Comparison of ENCODE assay signal across 19 cellular contexts in the genomic region with DNA sequence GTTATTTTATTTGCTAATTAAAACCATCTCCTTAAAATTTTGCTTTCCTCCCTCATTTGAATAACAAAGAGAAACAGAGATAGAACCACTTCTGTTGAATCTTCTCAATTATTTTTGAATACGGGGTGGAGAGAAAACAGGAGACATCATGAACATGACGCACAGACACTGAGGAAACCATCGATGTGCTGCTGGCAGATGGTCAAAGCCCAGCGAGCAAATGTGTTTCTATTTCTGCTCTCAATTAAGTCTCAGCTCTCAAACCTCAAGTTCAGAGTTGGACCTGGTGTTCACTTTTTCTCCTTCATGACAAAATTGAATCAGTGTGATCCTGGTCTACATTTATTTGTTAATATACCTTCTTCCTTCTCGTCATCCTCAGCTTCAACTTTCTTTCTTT. TPM values are rescaled to one million over a fixed set of nuclear protein-coding genes. Genes with fewer than 3 reads are reported as not detected.
DNase-seq lines count a peak whose midpoint lies in the region; ATAC-seq and TF ChIP-seq lines count a peak whose summit lies in the region.
"Had no signal": no experiment of that assay in that cellular context is flagged by ENCODE, and none has a peak within 500 bp of the region (broad histone marks: within the 10 kb centered on the region; RNA-seq: fewer than 3 reads in every experiment).

No MANE protein-coding gene starts in this region.

- no peak for TF ChIP-seq CTCF in HFFc6 (IDR thresholded peaks at IDR 0.05)
- TF ChIP-seq CTCF in fibroblast of the aortic adventitia (IDR thresholded peaks at IDR 0.05; ENCODE audit: insufficient read depth, low read length), result no peak
- no peak for TF ChIP-seq CTCF in uterus (IDR thresholded peaks at IDR 0.05)

- peaks cover 14% of the 10 kb centered on the region for H3K27me3 Mint-ChIP-seq in HFFc6 (ENCODE audit: insufficient read depth)

- peaks cover 16% of the 10 kb centered on the region for H3K36me3 Mint-ChIP-seq in HFFc6 (ENCODE audit: low read depth)

- H3K4me3 Mint-ChIP-seq in HFFc6, result peak overlapping the region; percentile 66
- H3K4me3 Mint-ChIP-seq: CD4-positive, alpha-beta memory T cell had no signal

- H3K27ac Mint-ChIP-seq in HFFc6, result no peak overlapping the region
- H3K27ac Mint-ChIP-seq: CD4-positive, alpha-beta memory T cell had no signal

- no peak for TF ChIP-seq POLR2A in uterus (IDR thresholded peaks at IDR 0.05)

- H3K4me3 ChIP-seq in BLaER1 (no peak overlapping the region), fibroblast of the aortic adventitia (ENCODE audit: low read depth, low read length) (no peak overlapping the region), uterus (no peak overlapping the region)

- H3K36me3 ChIP-seq in BLaER1 (no peaks in the 10 kb centered on the region), uterus (no peaks in the 10 kb centered on the region)

- intact Hi-C loops in uterus (cut with DNase I; ENCODE audit: low total_unique reads), result no loop called here

- no peak overlapping the region for H3K27ac ChIP-seq in BLaER1
- H3K27ac ChIP-seq in uterus, result peak overlapping the region; percentile 8 to 11
- H3K27ac ChIP-seq: HL-60 had no signal

- H3K9ac ChIP-seq in BLaER1, result no peak overlapping the region

- peaks cover 13% of the 10 kb centered on the region for H3K4me1 Mint-ChIP-seq in HFFc6 (ENCODE audit: low read depth)
- H3K4me1 Mint-ChIP-seq: CD4-positive, alpha-beta memory T cell had no signal

- H3K4me1 ChIP-seq in BLaER1, result peaks cover 19% of the 10 kb centered on the region; the same call in 1 of the 2 replicates
- no peaks in the 10 kb centered on the region for H3K4me1 ChIP-seq in uterus

- DNase-seq in HFFc6 (peak; percentile 41), fibroblast of the aortic adventitia (ENCODE audit: low read depth) (peak; percentile 54), uterus (peak; percentile 48), NCI-H510A (lab: John Stamatoyannopoulos, UW) (no peak), RPMI8226 (no peak)
- DNase-seq: CD4-positive, alpha-beta memory T cell; DND-41; KBM-7; NCI-H1048; NCI-H146; NCI-H2107; NCI-H226; NCI-H69; NK-92 treated with Interleukin-12 subunit alpha and Interleukin-12 subunit beta, amount 100 ng/mL, for 24 hours; OCI-M1 had no signal

- no peak for ATAC-seq in HG03521 (IDR thresholded peaks at IDR 0.05; ENCODE audit: unreplicated experiment)

- no peaks in the 10 kb centered on the region for H4K20me1 ChIP-seq in BLaER1

- H3K4me2 ChIP-seq in BLaER1, result peak overlapping the region; percentile 34; the same call in 1 of the 2 replicates

- peaks cover 25% of the 10 kb centered on the region for H3K9me3 Mint-ChIP-seq in HFFc6

- peaks cover 14% of the 10 kb centered on the region for H3K9me3 ChIP-seq in BLaER1
- peaks cover 0 to 8% of the 10 kb centered on the region in 2 donors for H3K9me3 ChIP-seq in uterus

- H3K27me3 ChIP-seq in BLaER1, result no peaks in the 10 kb centered on the region
- no peaks in the 10 kb centered on the region for H3K27me3 ChIP-seq in uterus

RNA-seq across cellular contexts. Expression of gene TWIST2, which starts 36.1 kb away (rescaled TPM):
- total RNA-seq in HFFc6 (2021; fragmentation: NEBNext Ultra II Directional; extraction: Animal tissue kit (Norgen Biotek cat#: 25700)), result 100 to 1,000 TPM; 127 to 146 (median 137) TPM
- total RNA-seq in fibroblast of the aortic adventitia (ENCODE audit: low replicate concordance) (15.8 and 64.1 TPM in 2 replicates), uterus (100 to 1,000 TPM in 1 of 4 donors, 10 to 100 TPM in 3; 28.1 to 199 (median 63.9) TPM)
- total RNA-seq: CD4-positive, alpha-beta memory T cell; SK-MEL-5 had no signal

Comparison
In these comparisons a context has a peak if more than half of its experiments do, and no peak if none do; other contexts are left out.
1. DNase-seq: peak in HFFc6 (single experiment), fibroblast of the aortic adventitia (single experiment) and uterus (2 of 2); none in NCI-H510A (single experiment) and RPMI8226 (single experiment).